24 cellular contexts compared by ENCODE assay signal in genomic region chr22:33401291-33401690, GRCh38.
A peak's percentile ranks its signal among the peaks of the same experiment; 100 is the strongest.
DNase-seq lines count a peak whose midpoint lies in the region; ATAC-seq and TF ChIP-seq lines count a peak whose summit lies in the region.
"Had no signal": no experiment of that assay in that cellular context is flagged by ENCODE, and none has a peak within 500 bp of the region (broad histone marks: within the 10 kb centered on the region; RNA-seq: fewer than 3 reads in every experiment).

No MANE protein-coding gene starts in this region.

- ATAC-seq in sciatic nerve = no peak
- ATAC-seq: activated CD8-positive, alpha-beta T cell treated with anti-CD3 and anti-CD28 coated beads, Interleukin-2, amount 10 ng/mL, durations not matched to agents 7 days and 5 days; activated naive CD4-positive, alpha-beta T cell treated with anti-CD3 and anti-CD28 coated beads, Interleukin-2, amount 50 U/mL, for 72 hours; naive thymus-derived CD8-positive, alpha-beta T cell; psoas muscle had no signal

- H3K9me3 Mint-ChIP-seq in chondrocyte (ENCODE audit: low read depth) = peaks cover 4% of the 10 kb centered on the region

- H3K27ac Mint-ChIP-seq in chondrocyte (ENCODE audit: unreplicated experiment) = peak overlapping the region; percentile 85
- H3K27ac Mint-ChIP-seq: activated CD8-positive, alpha-beta T cell treated with anti-CD3 and anti-CD28 coated beads, Interleukin-2, amount 10 ng/mL, durations not matched to agents 7 days and 5 days; activated naive CD4-positive, alpha-beta T cell treated with anti-CD3 and anti-CD28 coated beads, Interleukin-2, amount 50 U/mL, for 72 hours; naive thymus-derived CD8-positive, alpha-beta T cell; T-helper 1 cell treated with Interleukin-12 subunit alpha and Interleukin-12 subunit beta and Interleukin-4 antibody, amounts not matched to agents 30 μg/mL and 1 μg/mL, for 36 hours had no signal

- H3K36me3 ChIP-seq in BJ (ENCODE audit: control insufficient read depth, insufficient read depth, low read length) = no peaks in the 10 kb centered on the region
- H3K36me3 ChIP-seq: spleen, uterus had no signal

- H3K36me3 Mint-ChIP-seq in chondrocyte (ENCODE audit: low read depth) = peaks cover 1% of the 10 kb centered on the region
- H3K36me3 Mint-ChIP-seq: activated naive CD4-positive, alpha-beta T cell treated with anti-CD3 and anti-CD28 coated beads, Interleukin-2, amount 50 U/mL, for 72 hours; naive thymus-derived CD8-positive, alpha-beta T cell had no signal

- H3K4me3 Mint-ChIP-seq in chondrocyte (ENCODE audit: unreplicated experiment) = no peak overlapping the region
- H3K4me3 Mint-ChIP-seq: activated CD8-positive, alpha-beta T cell treated with anti-CD3 and anti-CD28 coated beads, Interleukin-2, amount 10 ng/mL, durations not matched to agents 7 days and 5 days; naive thymus-derived CD8-positive, alpha-beta T cell; T-helper 1 cell treated with Interleukin-12 subunit alpha and Interleukin-12 subunit beta and Interleukin-4 antibody, amounts not matched to agents 30 μg/mL and 1 μg/mL, for 36 hours had no signal

- no peaks in the 10 kb centered on the region for H3K27me3 ChIP-seq in BJ (ENCODE audit: control insufficient read depth, insufficient read depth, low read length)
- H3K27me3 ChIP-seq: dorsolateral prefrontal cortex, spleen, uterus had no signal

- 90 to 91% methylated on average over 5 of the region's 5 CpGs for WGBS in lower leg skin, 2 donors

- POLR2A ChIA-PET in BJ (lab: Charles Lee) = no interaction called here

- DNase-seq in BJ (ENCODE audit: low read depth) = peak; percentile 4
- DNase-seq in NCI-H146 (lab: John Stamatoyannopoulos, UW) = peak; percentile 63
- DNase-seq in chondrocyte (ENCODE audit: low spot score) = no peak
- peak; percentile 4 for DNase-seq in myocyte (ENCODE audit: low read depth)
- no peak for DNase-seq in sciatic nerve (ENCODE audit: low spot score)
- no peak for DNase-seq in amygdala (lab: John Stamatoyannopoulos, UW)
- no peak for DNase-seq in lower leg skin (ENCODE audit: low spot score in 2 of 2)
- DNase-seq in T-helper 2 cell = no peak
- DNase-seq: activated CD4-positive, CD25-positive, alpha-beta regulatory T cell; activated CD8-positive, alpha-beta T cell treated with anti-CD3 and anti-CD28 coated beads, Interleukin-2, amount 10 ng/mL, durations not matched to agents 7 days and 5 days; activated T-cell treated with anti-CD3 and anti-CD28 coated beads, Interleukin-2, amount 50 U/mL, for 48 hours; GDM1; MM.1S; naive thymus-derived CD8-positive, alpha-beta T cell; NCI-H1930; NCI-H524 treated with DMSO at 0.1 percent for 48 hours; psoas muscle; spleen; stimulated activated CD8-positive, alpha-beta memory T cell treated with anti-CD3 and anti-CD28 coated beads, Interleukin-4, amount 100 ng/mL, for 48 hours; uterus had no signal

- CTCF ChIA-PET in BJ (lab: Yijun Ruan, JAX) = no interaction called here

- H3K27me3 Mint-ChIP-seq in chondrocyte (ENCODE audit: low read depth) = no peaks in the 10 kb centered on the region

- H3K4me1 Mint-ChIP-seq in chondrocyte (ENCODE audit: low read depth) = peaks cover 17% of the 10 kb centered on the region
- H3K4me1 Mint-ChIP-seq: naive thymus-derived CD8-positive, alpha-beta T cell had no signal

- intact Hi-C loops in sciatic nerve (cut with DNase I) = no loop called here
- intact Hi-C loops in lower leg skin (cut with DNase I; ENCODE audit: low total_unique reads) = no loop called here

- H3K4me3 ChIP-seq in BJ (ENCODE audit: low read depth, low read length) (no peak overlapping the region), lower leg skin (ENCODE audit: low read depth, poor library complexity, severe bottlenecking) (no peak overlapping the region)
- H3K4me3 ChIP-seq: dorsolateral prefrontal cortex, lung, psoas muscle, spleen, uterus had no signal

- TF ChIP-seq CTCF in BJ (IDR thresholded peaks at IDR 0.05; ENCODE audit: insufficient read depth, low read depth, low read length) (no peak), chondrocyte (IDR thresholded peaks at IDR 0.05) (no peak), lower leg skin (IDR thresholded peaks at IDR 0.05) (no peak)

- no peak for TF ChIP-seq POLR2A in lower leg skin (IDR thresholded peaks at IDR 0.05)

Comparison
In these comparisons a context has a peak if more than half of its experiments do, and no peak if none do; other contexts are left out.
1. DNase-seq: peak in BJ (single experiment), NCI-H146 (single experiment) and myocyte (single experiment); none in chondrocyte (single experiment), sciatic nerve (single experiment), amygdala (0 of 56), lower leg skin (0 of 2) and T-helper 2 cell (0 of 5).